Comparison of ENCODE assay signal across 26 cellular contexts in the genomic region with DNA sequence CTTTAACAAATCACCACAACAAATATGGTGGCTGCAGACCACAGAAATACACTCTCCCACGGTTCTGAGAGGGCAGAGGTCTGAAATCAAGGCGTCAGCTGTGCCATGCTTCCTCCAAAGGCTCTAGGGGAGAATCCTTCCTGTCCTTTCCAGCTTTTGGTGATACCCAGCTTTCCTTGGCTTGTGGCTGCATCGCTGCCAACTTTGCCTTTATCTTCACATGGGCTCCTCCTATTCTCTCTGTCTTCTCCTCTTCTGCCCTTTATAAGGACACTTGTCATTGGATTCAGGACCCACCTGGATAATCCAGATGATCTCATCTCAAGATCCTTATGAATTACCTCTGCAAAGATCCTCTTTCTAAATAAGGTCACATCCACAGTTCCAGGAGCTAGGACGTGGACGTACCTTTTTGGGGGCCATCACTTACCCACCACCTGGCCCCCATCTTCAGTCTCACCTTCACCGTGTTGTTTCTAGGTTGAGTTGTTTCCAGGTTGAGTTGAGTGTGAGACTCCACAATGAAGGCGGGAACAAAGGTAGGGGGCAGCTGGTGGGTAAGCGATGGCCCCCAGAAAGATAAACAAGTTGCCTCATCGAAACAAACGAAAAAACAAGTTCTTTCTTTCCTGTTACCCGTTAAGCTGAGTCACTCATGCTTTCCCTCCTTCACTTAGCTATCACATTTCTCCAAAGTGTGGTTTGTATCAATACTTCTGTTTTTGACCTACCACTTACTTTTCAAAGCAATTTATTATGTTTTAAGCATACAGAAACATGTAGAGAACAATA.
DNase-seq lines count a peak whose midpoint lies in the region; ATAC-seq and TF ChIP-seq lines count a peak whose summit lies in the region.
"Had no signal": no experiment of that assay in that cellular context is flagged by ENCODE, and none has a peak within 500 bp of the region (broad histone marks: within the 10 kb centered on the region; RNA-seq: fewer than 3 reads in every experiment).

No MANE protein-coding gene starts in this region.

- H3K36me3 ChIP-seq in SJSA1 (peaks cover 2% of the 10 kb centered on the region; the same call in 1 of the 2 replicates), Caco-2 (ENCODE audit: control insufficient read depth, insufficient read depth, low read length) (no peaks in the 10 kb centered on the region)
- H3K36me3 ChIP-seq in CD8-positive, alpha-beta T cell (ENCODE audit: insufficient read depth, low read length), result no peaks in the 10 kb centered on the region
- H3K36me3 ChIP-seq: HAP-1, thyroid gland had no signal

- no TSS peak for BruUV-seq in Caco-2 (replicated peaks; lab: Mats Ljungman, UMichigan)

- H3K27me3 ChIP-seq in SJSA1 (replicated peaks) (no peaks in the 10 kb centered on the region), Caco-2 (replicated peaks; ENCODE audit: control insufficient read depth, insufficient read depth, low read length) (no peaks in the 10 kb centered on the region)
- no peaks in the 10 kb centered on the region for H3K27me3 ChIP-seq in CD8-positive, alpha-beta T cell (ENCODE audit: insufficient read depth, low read length)
- H3K27me3 ChIP-seq: hepatocyte, thyroid gland had no signal

- CTCF ChIA-PET in CD8-positive, alpha-beta T cell (lab: Charles Lee), result interaction anchor here (0.9 to 1.2 kb wide), 2 partner anchors 16 to 17 kb away, joined by 3 to 4 read pairs; no protein-coding TSS in a partner anchor
- CTCF ChIA-PET in Caco-2 (lab: Charles Lee), result no interaction called here

- peaks cover 10% of the 10 kb centered on the region for H3K9me3 Mint-ChIP-seq in CD8-positive, alpha-beta T cell
- H3K9me3 Mint-ChIP-seq in Caco-2 (ENCODE audit: unreplicated experiment), result peaks cover 19% of the 10 kb centered on the region

- H3K27me3 Mint-ChIP-seq in CD8-positive, alpha-beta T cell (ENCODE audit: low read depth), result peaks cover 4% of the 10 kb centered on the region
- H3K27me3 Mint-ChIP-seq in Caco-2 (ENCODE audit: insufficient read depth, unreplicated experiment), result no peaks in the 10 kb centered on the region

- H3K9me3 ChIP-seq in SJSA1 (replicated peaks), result peaks cover 10% of the 10 kb centered on the region
- no peaks in the 10 kb centered on the region for H3K9me3 ChIP-seq in CD8-positive, alpha-beta T cell (ENCODE audit: low read length)
- no peaks in the 10 kb centered on the region for H3K9me3 ChIP-seq in Caco-2
- H3K9me3 ChIP-seq: thyroid gland had no signal

- TF ChIP-seq CTCF in choroid plexus epithelial cell (conservative IDR thresholded peaks at IDR 0.05; ENCODE audit: low read depth, low read length), result no peak
- TF ChIP-seq CTCF in CD8-positive, alpha-beta T cell (IDR thresholded peaks at IDR 0.05), result no peak
- TF ChIP-seq CTCF in Caco-2 (IDR thresholded peaks at IDR 0.05; ENCODE audit: insufficient read depth in 1 of 2, low read depth in 1 of 2, low read length in 1 of 2, severe bottlenecking in 1 of 2, unreplicated experiment in 1 of 2), result no peak

- no peak for ATAC-seq in CD8-positive, alpha-beta T cell
- ATAC-seq: activated CD8-positive, alpha-beta T cell treated with anti-CD3 and anti-CD28 coated beads for 36 hours; psoas muscle had no signal

- H3K27ac ChIP-seq in SJSA1, result peak overlapping the region; percentile 31; the same call in 1 of the 2 replicates
- peak overlapping the region; percentile 100 for H3K27ac ChIP-seq in substantia nigra (ENCODE audit: low read depth, low read length, poor library complexity, severe bottlenecking)
- no peak overlapping the region for H3K27ac ChIP-seq in CD8-positive, alpha-beta T cell (ENCODE audit: low read depth, low read length)
- H3K27ac ChIP-seq: hepatocyte, PC-9, psoas muscle, thyroid gland had no signal

- H3K36me3 Mint-ChIP-seq in CD8-positive, alpha-beta T cell, result no peaks in the 10 kb centered on the region
- H3K36me3 Mint-ChIP-seq in Caco-2 (ENCODE audit: insufficient read depth, unreplicated experiment), result no peaks in the 10 kb centered on the region

- intact Hi-C loops in CD8-positive, alpha-beta T cell (cut with DNase I, micrococcal nuclease), result no loop called here
- intact Hi-C loops in Caco-2 (cut with micrococcal nuclease; ENCODE audit: unreplicated experiment), result no loop called here

- peaks cover 8% of the 10 kb centered on the region for H3K4me1 Mint-ChIP-seq in CD8-positive, alpha-beta T cell (ENCODE audit: low read depth)
- H3K4me1 Mint-ChIP-seq in Caco-2 (ENCODE audit: low read depth, unreplicated experiment), result no peaks in the 10 kb centered on the region

- POLR2A ChIA-PET in CD8-positive, alpha-beta T cell (lab: Charles Lee), result interaction anchor here (0.6 kb wide), 1 partner anchor 440 kb away, joined by 3 read pairs; no protein-coding TSS in a partner anchor
- POLR2A ChIA-PET in Caco-2 (lab: Charles Lee), result no interaction called here

- H3K4me1 ChIP-seq in SJSA1 (replicated peaks) (peaks cover 41% of the 10 kb centered on the region), Caco-2 (no peaks in the 10 kb centered on the region)
- no peaks in the 10 kb centered on the region for H3K4me1 ChIP-seq in CD8-positive, alpha-beta T cell (ENCODE audit: insufficient read depth, low read length)
- H3K4me1 ChIP-seq: HAP-1, psoas muscle, thyroid gland had no signal

- no peak overlapping the region for H3K4me3 Mint-ChIP-seq in CD8-positive, alpha-beta T cell
- H3K4me3 Mint-ChIP-seq in Caco-2 (ENCODE audit: unreplicated experiment), result no peak overlapping the region
- H3K4me3 Mint-ChIP-seq: activated CD8-positive, alpha-beta T cell treated with anti-CD3 and anti-CD28 coated beads for 36 hours; activated naive CD4-positive, alpha-beta T cell treated with anti-CD3 and anti-CD28 coated beads, Interleukin-2, amount 10 ng/mL, durations not matched to agents 7 days and 5 days had no signal

- DNase-seq in activated CD8-positive, alpha-beta memory T cell treated with anti-CD3 and anti-CD28 coated beads, Interleukin-2, amount 50 U/mL, for 48 hours, result peak; percentile 22
- DNase-seq in activated CD8-positive, alpha-beta memory T cell treated with anti-CD3 and anti-CD28 coated beads, Interleukin-2, amount 50 U/mL, for 4 hours, result no peak
- DNase-seq in SJSA1 (ENCODE audit: low read depth in 1 of 2, low spot score in 2 of 2) (no peak), choroid plexus epithelial cell (ENCODE audit: low read depth) (peak; percentile 30), substantia nigra (lab: John Stamatoyannopoulos, UW) (no peak), Caco-2 (no peak)
- DNase-seq in CD8-positive, alpha-beta T cell, result no peak
- no peak for DNase-seq in activated effector memory CD4-positive, alpha-beta T cell treated with anti-CD3 and anti-CD28 coated beads, Interleukin-2, amount 50 U/mL, for 16 hours
- DNase-seq: activated CD8-positive, alpha-beta T cell treated with anti-CD3 and anti-CD28 coated beads for 36 hours; activated naive CD4-positive, alpha-beta T cell treated with anti-CD3 and anti-CD28 coated beads, Interleukin-2, amount 10 ng/mL, durations not matched to agents 7 days and 5 days; activated T-cell treated with anti-CD3 and anti-CD28 coated beads, Interleukin-2, amount 50 U/mL, for 48 hours; anterior cingulate cortex; DMS153; erythroblast; foreskin melanocyte; GDM1; Kasumi-1; NCI-H1105; NCI-H2081 treated with DMSO at 0.1 percent for 48 hours; NCI-H446; PC-9; psoas muscle; SHP77 treated with DMSO at 0.1 percent for 48 hours; thyroid gland had no signal

- no peak overlapping the region for H3K4me3 ChIP-seq in SJSA1
- H3K4me3 ChIP-seq in choroid plexus epithelial cell (ENCODE audit: low read depth, low read length), result no peak overlapping the region
- H3K4me3 ChIP-seq in CD8-positive, alpha-beta T cell (ENCODE audit: low read depth, low read length), result no peak overlapping the region
- H3K4me3 ChIP-seq in Caco-2 (ENCODE audit: low read depth, low read length), result no peak overlapping the region
- H3K4me3 ChIP-seq: HAP-1, hepatocyte, PC-9, psoas muscle, thyroid gland had no signal

- no peak overlapping the region for H3K27ac Mint-ChIP-seq in CD8-positive, alpha-beta T cell
- H3K27ac Mint-ChIP-seq in Caco-2 (ENCODE audit: unreplicated experiment), result no peak overlapping the region
- H3K27ac Mint-ChIP-seq: activated CD8-positive, alpha-beta T cell treated with anti-CD3 and anti-CD28 coated beads for 36 hours had no signal

Comparison
In these comparisons a context has a peak if more than half of its experiments do, and no peak if none do; other contexts are left out.
1. DNase-seq: peak in activated CD8-positive, alpha-beta memory T cell treated with anti-CD3 and anti-CD28 coated beads, Interleukin-2, amount 50 U/mL, for 48 hours (single experiment) and choroid plexus epithelial cell (single experiment); none in activated CD8-positive, alpha-beta memory T cell treated with anti-CD3 and anti-CD28 coated beads, Interleukin-2, amount 50 U/mL, for 4 hours (single experiment), SJSA1 (0 of 2), substantia nigra (0 of 49), CD8-positive, alpha-beta T cell (0 of 7), activated effector memory CD4-positive, alpha-beta T cell treated with anti-CD3 and anti-CD28 coated beads, Interleukin-2, amount 50 U/mL, for 16 hours (single experiment) and Caco-2 (0 of 2).